In the genomic region with DNA sequence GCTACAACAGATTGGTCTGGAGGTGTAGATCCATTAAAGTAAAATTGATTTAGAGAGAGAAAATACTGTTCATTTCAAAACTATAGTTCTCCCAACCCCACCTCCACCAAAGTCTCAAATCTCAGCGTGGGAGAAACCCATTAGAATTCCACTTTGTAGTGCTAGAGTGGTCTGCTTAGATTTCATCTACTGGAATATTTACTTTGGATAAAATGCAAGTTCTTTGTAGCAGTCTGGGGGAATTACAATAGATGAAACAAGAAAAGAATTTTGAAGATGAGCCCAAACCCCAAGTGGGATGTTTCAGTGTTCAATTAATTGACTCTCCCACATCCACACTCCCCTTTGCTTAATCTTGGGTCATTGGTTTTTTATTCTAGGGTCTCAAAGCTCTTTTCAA, we compare ENCODE assay signal across 30 cellular contexts.
"Had no signal": no experiment of that assay in that cellular context is flagged by ENCODE, and none has a peak within 500 bp of the region (broad histone marks: within the 10 kb centered on the region; RNA-seq: fewer than 3 reads in every experiment).

No MANE protein-coding gene starts in this region.

- H3K4me1 ChIP-seq: adrenal gland had no signal

- H3K4me3 ChIP-seq: adrenal gland, body of pancreas had no signal

- H3K27ac Mint-ChIP-seq: activated CD4-positive, alpha-beta memory T cell treated with anti-CD3 and anti-CD28 coated beads, Interleukin-2, amount 10 ng/mL, durations not matched to agents 7 days and 5 days; activated CD4-positive, alpha-beta T cell treated with anti-CD3 and anti-CD28 coated beads for 36 hours; activated CD4-positive, alpha-beta T cell treated with anti-CD3 and anti-CD28 coated beads, Interleukin-2, amount 10 ng/mL, durations not matched to agents 24 days and 14 days; activated naive CD8-positive, alpha-beta T cell; activated naive CD8-positive, alpha-beta T cell treated with anti-CD3 and anti-CD28 coated beads, Interleukin-2, amount 50 U/mL, for 24 hours; activated T-cell treated with anti-CD3 and anti-CD28 coated beads, Interleukin-2, amount 50 U/mL, for 24 hours; activated T-cell treated with anti-CD3 and anti-CD28 coated beads, Interleukin-2, amount 50 U/mL, for 72 hours; T-helper 17 cell; T-helper 2 cell treated with Interferon-gamma antibody and Interleukin-4, amounts not matched to agents 5 μg/mL and 100 μg/mL, for 36 hours had no signal

- H3K9me3 ChIP-seq: adrenal gland, body of pancreas had no signal

- H3K27ac ChIP-seq: adrenal gland, body of pancreas had no signal

- DNase-seq: activated CD4-positive, alpha-beta memory T cell treated with anti-CD3 and anti-CD28 coated beads, Interleukin-2, amount 10 ng/mL, durations not matched to agents 7 days and 5 days; activated CD4-positive, alpha-beta T cell treated with anti-CD3 and anti-CD28 coated beads for 36 hours; activated CD4-positive, alpha-beta T cell treated with anti-CD3 and anti-CD28 coated beads, Interleukin-2, amount 10 ng/mL, durations not matched to agents 24 days and 14 days; activated CD4-positive, alpha-beta T cell treated with anti-CD3 and anti-CD28 coated beads, Interleukin-2, amount 50 U/mL, for 4 hours; activated CD4-positive, CD25-positive, alpha-beta regulatory T cell; activated CD4-positive, CD25-positive, alpha-beta regulatory T cell treated with anti-CD3 and anti-CD28 coated beads, Interleukin-2, amount 50 U/mL, for 72 hours; activated CD8-positive, alpha-beta memory T cell treated with anti-CD3 and anti-CD28 coated beads, Interleukin-2, amount 50 U/mL, for 48 hours; activated effector memory CD4-positive, alpha-beta T cell treated with Interleukin-2 at 50 U/mL for 16 hours; activated gamma-delta T cell treated with Interleukin-2 at 50 U/mL for 16 hours; activated naive CD4-positive, alpha-beta T cell treated with anti-CD3 and anti-CD28 coated beads, Interleukin-2, amount 50 U/mL, for 16 hours; activated naive CD4-positive, alpha-beta T cell treated with Interleukin-2 at 50 U/mL for 16 hours; activated naive CD8-positive, alpha-beta T cell treated with anti-CD3 and anti-CD28 coated beads, Interleukin-2, amount 50 U/mL, for 24 hours; activated T-cell treated with anti-CD3 and anti-CD28 coated beads for 4 hours; activated T-cell treated with anti-CD3 and anti-CD28 coated beads, Interleukin-2, amount 50 U/mL, for 24 hours; activated T-cell treated with anti-CD3 and anti-CD28 coated beads, Interleukin-2, amount 50 U/mL, for 72 hours; adrenal gland; amygdala; aorta; body of pancreas; caudate nucleus; cortex of kidney; dermis blood vessel endothelial cell; effector CD8-positive, alpha-beta T cell; foreskin fibroblast; head of caudate nucleus; T-helper 1 cell; T-helper 17 cell; T1000 had no signal

- H3K36me3 ChIP-seq: adrenal gland had no signal

- H3K4me3 Mint-ChIP-seq: activated CD4-positive, alpha-beta memory T cell treated with anti-CD3 and anti-CD28 coated beads, Interleukin-2, amount 10 ng/mL, durations not matched to agents 7 days and 5 days; activated CD4-positive, alpha-beta T cell treated with anti-CD3 and anti-CD28 coated beads for 36 hours; activated CD4-positive, alpha-beta T cell treated with anti-CD3 and anti-CD28 coated beads, Interleukin-2, amount 10 ng/mL, durations not matched to agents 24 days and 14 days; activated naive CD8-positive, alpha-beta T cell; activated naive CD8-positive, alpha-beta T cell treated with anti-CD3 and anti-CD28 coated beads, Interleukin-2, amount 50 U/mL, for 24 hours; activated T-cell treated with anti-CD3 and anti-CD28 coated beads, Interleukin-2, amount 50 U/mL, for 24 hours; activated T-cell treated with anti-CD3 and anti-CD28 coated beads, Interleukin-2, amount 50 U/mL, for 72 hours; T-helper 17 cell; T-helper 2 cell treated with Interferon-gamma antibody and Interleukin-4, amounts not matched to agents 5 μg/mL and 100 μg/mL, for 36 hours had no signal

- H3K27me3 ChIP-seq: adrenal gland, body of pancreas had no signal

- H3K4me1 Mint-ChIP-seq: activated CD4-positive, alpha-beta T cell treated with anti-CD3 and anti-CD28 coated beads for 36 hours; activated CD4-positive, alpha-beta T cell treated with anti-CD3 and anti-CD28 coated beads, Interleukin-2, amount 10 ng/mL, durations not matched to agents 24 days and 14 days; activated naive CD8-positive, alpha-beta T cell treated with anti-CD3 and anti-CD28 coated beads, Interleukin-2, amount 50 U/mL, for 24 hours had no signal

- H3K9me3 Mint-ChIP-seq: activated CD4-positive, alpha-beta memory T cell treated with anti-CD3 and anti-CD28 coated beads, Interleukin-2, amount 10 ng/mL, durations not matched to agents 7 days and 5 days; activated CD4-positive, alpha-beta T cell treated with anti-CD3 and anti-CD28 coated beads, Interleukin-2, amount 10 ng/mL, durations not matched to agents 24 days and 14 days; activated naive CD8-positive, alpha-beta T cell treated with anti-CD3 and anti-CD28 coated beads, Interleukin-2, amount 50 U/mL, for 24 hours; activated T-cell treated with anti-CD3 and anti-CD28 coated beads, Interleukin-2, amount 50 U/mL, for 24 hours; activated T-cell treated with anti-CD3 and anti-CD28 coated beads, Interleukin-2, amount 50 U/mL, for 72 hours; T-helper 2 cell treated with Interferon-gamma antibody and Interleukin-4, amounts not matched to agents 5 μg/mL and 100 μg/mL, for 36 hours had no signal
